Comparison of ENCODE assay signal across 18 cellular contexts in genomic region chr18:58416704-58417683, GRCh38.
DNase-seq lines count a peak whose midpoint lies in the region; ATAC-seq, FAIRE-seq and TF ChIP-seq lines count a peak whose summit lies in the region.
"Had no signal": no experiment of that assay in that cellular context is flagged by ENCODE, and none has a peak within 500 bp of the region (broad histone marks: within the 10 kb centered on the region; RNA-seq: fewer than 3 reads in every experiment).

No MANE protein-coding gene starts in this region.

- peaks cover 0 to 58% (median 0%) of the 10 kb centered on the region in 7 donors for H3K27me3 ChIP-seq in spleen (replicated peaks in 1 of 7)

- H3K4me3 ChIP-seq in cardiac fibroblast (replicated peaks in 1 of 2; ENCODE audit: low read depth in 2 of 2, low read length in 2 of 2) (no peak overlapping the region), spleen (no peak overlapping the region)
- H3K4me3 ChIP-seq: thoracic aorta had no signal

- no peak overlapping the region for H3K27ac Mint-ChIP-seq in CD14-positive monocyte
- H3K27ac Mint-ChIP-seq: activated CD8-positive, alpha-beta T cell treated with anti-CD3 and anti-CD28 coated beads, Interleukin-2, amount 10 ng/mL, durations not matched to agents 7 days and 5 days; dendritic cell treated with granulocyte-macrophage colony-stimulating factor and Interleukin-4, amounts not matched to agents 40 ng/mL and 50 ng/mL, for 4 days; T-helper 2 cell treated with Interferon-gamma antibody and Interleukin-4, amounts not matched to agents 5 μg/mL and 100 μg/mL, for 36 hours had no signal

- no peak for TF ChIP-seq POLR2A in spleen (IDR thresholded peaks at IDR 0.05)

- H3K9me3 Mint-ChIP-seq in CD14-positive monocyte = peaks cover 0 to 3% (median 0%) of the 10 kb centered on the region in 7 donors
- H3K9me3 Mint-ChIP-seq: T-helper 2 cell treated with Interferon-gamma antibody and Interleukin-4, amounts not matched to agents 5 μg/mL and 100 μg/mL, for 36 hours had no signal

- TF ChIP-seq CTCF in cardiac fibroblast (IDR thresholded peaks at IDR 0.05; ENCODE audit: low read depth, low read length) (no peak), CD14-positive monocyte (IDR thresholded peaks at IDR 0.05) (no peak), spleen (IDR thresholded peaks at IDR 0.05 in 8 of 11, conservative IDR thresholded peaks at IDR 0.05 in 3 of 11) (no peak)

- H3K36me3 ChIP-seq in spleen = no peaks in the 10 kb centered on the region

- intact Hi-C loops in CD14-positive monocyte (cut with micrococcal nuclease) (no loop called here), spleen (cut with DNase I; ENCODE audit: low total_unique reads) (no loop called here)

- no peak overlapping the region for H3K27ac ChIP-seq in spleen
- H3K27ac ChIP-seq: thoracic aorta had no signal

- no peaks in the 10 kb centered on the region for H3K36me3 Mint-ChIP-seq in CD14-positive monocyte

- no peaks in the 10 kb centered on the region for H3K9me3 ChIP-seq in spleen
- H3K9me3 ChIP-seq: thoracic aorta had no signal

- peaks cover 4 to 10% (median 4%) of the 10 kb centered on the region in 3 donors for H3K27me3 Mint-ChIP-seq in CD14-positive monocyte (ENCODE audit: low read depth in 3 of 3)

- no peak overlapping the region for H3K4me3 Mint-ChIP-seq in CD14-positive monocyte
- H3K4me3 Mint-ChIP-seq: activated CD8-positive, alpha-beta T cell treated with anti-CD3 and anti-CD28 coated beads, Interleukin-2, amount 10 ng/mL, durations not matched to agents 7 days and 5 days; dendritic cell treated with granulocyte-macrophage colony-stimulating factor and Interleukin-4, amounts not matched to agents 40 ng/mL and 50 ng/mL, for 4 days; T-helper 2 cell treated with Interferon-gamma antibody and Interleukin-4, amounts not matched to agents 5 μg/mL and 100 μg/mL, for 36 hours had no signal

- no peaks in the 10 kb centered on the region for H3K4me1 Mint-ChIP-seq in CD14-positive monocyte

- no peak for ATAC-seq in GM21360 (IDR thresholded peaks at IDR 0.05; ENCODE audit: unreplicated experiment)
- ATAC-seq: activated CD8-positive, alpha-beta T cell treated with anti-CD3 and anti-CD28 coated beads, Interleukin-2, amount 10 ng/mL, durations not matched to agents 7 days and 5 days; HCT116 had no signal

- no peak for FAIRE-seq in frontal cortex (lab: Jason Lieb, UNC)

- WGBS in spleen, 5 donors = 84 to 92% (median 86%) methylated on average over 15 to 16 of the region's 16 CpGs

- no peaks in the 10 kb centered on the region for H3K4me1 ChIP-seq in spleen

- DNase-seq in A172 (ENCODE audit: low spot score) = peak; percentile 32
- DNase-seq in NCI-H1694 treated with DMSO at 0.1 percent for 48 hours (lab: John Stamatoyannopoulos, UW) = peak; percentile 17
- DNase-seq in cardiac fibroblast (ENCODE audit: low read depth in 2 of 2) = peak; percentile 52 to 75
- peak; percentile 43 for DNase-seq in islet precursor cell
- no peak for DNase-seq in frontal cortex (ENCODE audit: low spot score in 2 of 2)
- DNase-seq in CD14-positive monocyte (ENCODE audit: low spot score) = no peak
- no peak for DNase-seq in spleen
- DNase-seq: 8988T; activated CD8-positive, alpha-beta T cell treated with anti-CD3 and anti-CD28 coated beads, Interleukin-2, amount 10 ng/mL, durations not matched to agents 7 days and 5 days; activated naive CD4-positive, alpha-beta T cell treated with Interleukin-2 at 50 U/mL for 16 hours; DMS53; NCI-H2081 treated with DMSO at 0.1 percent for 48 hours; retina had no signal

Comparison
In these comparisons a context has a peak if more than half of its experiments do, and no peak if none do; other contexts are left out.
1. DNase-seq: peak in A172 (single experiment), NCI-H1694 treated with DMSO at 0.1 percent for 48 hours (single experiment), cardiac fibroblast (2 of 2) and islet precursor cell (single experiment); none in frontal cortex (0 of 2), CD14-positive monocyte (single experiment) and spleen (single experiment).